Comparison of ENCODE assay signal across 24 cellular contexts in genomic region chr13:75748874-75749273, GRCh38.
"Had no signal": no experiment of that assay in that cellular context is flagged by ENCODE, and none has a peak within 500 bp of the region (broad histone marks: within the 10 kb centered on the region; RNA-seq: fewer than 3 reads in every experiment).

No MANE protein-coding gene starts in this region.

- H3K36me3 ChIP-seq: gastrocnemius medialis, suprapubic skin, transverse colon had no signal

- H3K9me3 ChIP-seq: body of pancreas, gastrocnemius medialis, transverse colon had no signal

- H3K4me1 Mint-ChIP-seq: naive thymus-derived CD4-positive, alpha-beta T cell; neural crest cell had no signal

- H3K4me3 ChIP-seq: body of pancreas, coronary artery, dorsolateral prefrontal cortex, hepatocyte, suprapubic skin, transverse colon had no signal

- ATAC-seq: activated naive CD4-positive, alpha-beta T cell treated with anti-CD3 and anti-CD28 coated beads, Interleukin-2, amount 50 U/mL, for 72 hours; activated T-cell treated with anti-CD3 and anti-CD28 coated beads, Interleukin-2, amount 50 U/mL, for 72 hours; body of pancreas; naive thymus-derived CD4-positive, alpha-beta T cell had no signal

- H2AFZ ChIP-seq: hepatocyte had no signal

- H3K4me2 ChIP-seq: hepatocyte had no signal

- H3K27me3 Mint-ChIP-seq: naive thymus-derived CD4-positive, alpha-beta T cell had no signal

- H3K27me3 ChIP-seq: body of pancreas, dorsolateral prefrontal cortex, gastrocnemius medialis, hepatocyte, suprapubic skin, transverse colon had no signal

- H3K4me1 ChIP-seq: transverse colon had no signal

- H3K4me3 Mint-ChIP-seq: activated T-cell treated with anti-CD3 and anti-CD28 coated beads, Interleukin-2, amount 50 U/mL, for 72 hours; mesothelial cell of epicardium; naive thymus-derived CD4-positive, alpha-beta T cell; neural crest cell had no signal

- H3K27ac Mint-ChIP-seq: activated naive CD4-positive, alpha-beta T cell treated with anti-CD3 and anti-CD28 coated beads, Interleukin-2, amount 50 U/mL, for 72 hours; activated T-cell treated with anti-CD3 and anti-CD28 coated beads, Interleukin-2, amount 50 U/mL, for 72 hours; mesothelial cell of epicardium; naive thymus-derived CD4-positive, alpha-beta T cell had no signal

- DNase-seq: activated CD4-positive, alpha-beta T cell treated with anti-CD3 and anti-CD28 coated beads for 4 hours; activated CD4-positive, alpha-beta T cell treated with anti-CD3 and anti-CD28 coated beads, Interleukin-2, amount 50 U/mL, for 4 hours; activated naive CD4-positive, alpha-beta T cell; activated T-cell treated with anti-CD3 and anti-CD28 coated beads for 4 hours; activated T-cell treated with anti-CD3 and anti-CD28 coated beads, Interleukin-2, amount 50 U/mL, for 72 hours; anterior cingulate cortex; body of pancreas; cerebellar nuclear complex; dorsolateral prefrontal cortex; effector memory CD4-positive, alpha-beta T cell; left ventricle myocardium superior; naive thymus-derived CD4-positive, alpha-beta T cell; nucleus accumbens; small intestine; stimulated activated CD4-positive, alpha-beta T cell treated with anti-CD3 and anti-CD28 coated beads, Interleukin-2, amount 100 ng/mL, for 24 hours; stimulated activated naive CD4-positive, alpha-beta T cell; transverse colon had no signal

- H3K79me2 ChIP-seq: hepatocyte had no signal

- H3K27ac ChIP-seq: body of pancreas, dorsolateral prefrontal cortex, hepatocyte, suprapubic skin, transverse colon had no signal
